12 cellular contexts compared by ENCODE assay signal in genomic region chr15:74696808-74697207, GRCh38. TPM values are rescaled to one million over a fixed set of nuclear protein-coding genes. Genes with fewer than 3 reads are reported as not detected.
DNase-seq lines count a peak whose midpoint lies in the region; ATAC-seq and TF ChIP-seq lines count a peak whose summit lies in the region.
"Had no signal": no experiment of that assay in that cellular context is flagged by ENCODE, and none has a peak within 500 bp of the region (broad histone marks: within the 10 kb centered on the region; RNA-seq: fewer than 3 reads in every experiment).

No MANE protein-coding gene starts in this region.

- H3K9me3 ChIP-seq in CD4-positive, alpha-beta memory T cell (ENCODE audit: control insufficient read depth in 1 of 2, low read length in 2 of 2), result no peaks in the 10 kb centered on the region
- H3K9me3 ChIP-seq in mammary epithelial cell (replicated peaks; ENCODE audit: insufficient read depth, low read length), result no peaks in the 10 kb centered on the region
- H3K9me3 ChIP-seq in neural progenitor cell (ENCODE audit: low read depth), result no peaks in the 10 kb centered on the region

- BruUV-seq in mammary epithelial cell (replicated peaks; lab: Mats Ljungman, UMichigan), result TSS peak; percentile 35

- TF ChIP-seq POLR2A in GM18505 (IDR thresholded peaks at IDR 0.05; ENCODE audit: borderline replicate concordance, extremely low read depth, insufficient read depth, insufficient read length), result no peak

- H3K27ac Mint-ChIP-seq in CD4-positive, alpha-beta memory T cell, result peak overlapping the region; percentile 93 to 100 (median 99)
- H3K27ac Mint-ChIP-seq in neural progenitor cell, result no peak overlapping the region

- H3K9ac ChIP-seq in KMS-11 (no peak overlapping the region), mammary epithelial cell (ENCODE audit: insufficient read depth, low read length) (no peak overlapping the region), neural progenitor cell (no peak overlapping the region)

- 93% methylated on average over 2 of the region's 2 CpGs for WGBS in mammary epithelial cell (ENCODE audit: low coverage, missing lambda C conversion rate)

- intact Hi-C loops in CD4-positive, alpha-beta memory T cell (cut with micrococcal nuclease), result loop anchor here (5.0 kb wide), 1 partner anchor 325 kb away; the partner anchor contains the start of gene PPCDC
- intact Hi-C loops in mammary epithelial cell (cut with micrococcal nuclease), result loop anchor here (1.0 kb wide), 1 partner anchor 71 kb away; no protein-coding TSS in a partner anchor

- H3K4me1 Mint-ChIP-seq in CD4-positive, alpha-beta memory T cell, result peaks cover 29 to 49% (median 38%) of the 10 kb centered on the region in 4 donors
- peaks cover 25% of the 10 kb centered on the region for H3K4me1 Mint-ChIP-seq in neural progenitor cell

- H3K9me3 Mint-ChIP-seq in CD4-positive, alpha-beta memory T cell, result no peaks in the 10 kb centered on the region
- no peaks in the 10 kb centered on the region for H3K9me3 Mint-ChIP-seq in neural progenitor cell

- no peaks in the 10 kb centered on the region for H3K27me3 ChIP-seq in CD4-positive, alpha-beta memory T cell (ENCODE audit: insufficient read depth, low read length)
- no peaks in the 10 kb centered on the region for H3K27me3 ChIP-seq in KMS-11 (ENCODE audit: insufficient read depth, low read depth)
- H3K27me3 ChIP-seq in mammary epithelial cell (ENCODE audit: insufficient read depth, low read length), result no peaks in the 10 kb centered on the region
- H3K27me3 ChIP-seq in neural progenitor cell, result peaks cover 23% of the 10 kb centered on the region
- no peaks in the 10 kb centered on the region for H3K27me3 ChIP-seq in brain microvascular endothelial cell (replicated peaks)

- peak overlapping the region; percentile 94; the same call in 1 of the 2 replicates for H3K4me2 ChIP-seq in KMS-11
- peak overlapping the region; percentile 91 for H3K4me2 ChIP-seq in mammary epithelial cell (ENCODE audit: insufficient read depth, low read depth, low read length)
- peak overlapping the region; percentile 93 for H3K4me2 ChIP-seq in neural progenitor cell

- H3K27ac ChIP-seq in CD4-positive, alpha-beta memory T cell (ENCODE audit: low read depth, low read length), result peak overlapping the region; percentile 70
- H3K27ac ChIP-seq in KMS-11, result no peak overlapping the region
- no peak overlapping the region for H3K27ac ChIP-seq in mammary epithelial cell (ENCODE audit: insufficient read depth, low read depth, low read length)
- H3K27ac ChIP-seq in neural progenitor cell, result no peak overlapping the region
- no peak overlapping the region for H3K27ac ChIP-seq in brain microvascular endothelial cell

- TF ChIP-seq CTCF in KMS-11 (conservative IDR thresholded peaks at IDR 0.05; ENCODE audit: low read depth, low read length) (no peak), mammary epithelial cell (conservative IDR thresholded peaks at IDR 0.05 in 1 of 2, IDR thresholded peaks at IDR 0.05 in 1 of 2; ENCODE audit: extremely low read depth in 1 of 2, insufficient read depth in 1 of 2, low read depth in 1 of 2, low read length in 2 of 2) (no peak), neural progenitor cell (IDR thresholded peaks at IDR 0.05) (no peak), brain microvascular endothelial cell (IDR thresholded peaks at IDR 0.05; ENCODE audit: low read depth, low read length, missing control alignments) (no peak)

- H3K4me3 ChIP-seq in CD4-positive, alpha-beta memory T cell (ENCODE audit: low read length in 2 of 2), result peak overlapping the region; percentile 80 to 96
- no peak overlapping the region for H3K4me3 ChIP-seq in KMS-11 (IDR thresholded peaks at IDR 0.05; ENCODE audit: insufficient read depth, low read depth, low read length)
- peak overlapping the region in 2 of 3 experiments; percentile 89 to 93 for H3K4me3 ChIP-seq in mammary epithelial cell (replicated peaks in 1 of 3; ENCODE audit: insufficient read depth in 1 of 3, low read depth in 2 of 3, low read length in 3 of 3)
- H3K4me3 ChIP-seq in neural progenitor cell, result peak overlapping the region; percentile 88
- H3K4me3 ChIP-seq in brain microvascular endothelial cell (ENCODE audit: low read depth, low read length), result no peak overlapping the region

- no peak for DNase-seq in CD4-positive, alpha-beta memory T cell
- DNase-seq in mammary epithelial cell (no peak), neural progenitor cell (ENCODE audit: low spot score) (no peak), brain microvascular endothelial cell (no peak)
- DNase-seq in effector CD4-positive, alpha-beta T cell, result no peak
- DNase-seq: GF-D8, KBM-7 had no signal

- H3K4me1 ChIP-seq in CD4-positive, alpha-beta memory T cell (ENCODE audit: insufficient read depth, low read length), result peaks cover 31% of the 10 kb centered on the region
- peaks cover 9% of the 10 kb centered on the region for H3K4me1 ChIP-seq in KMS-11 (ENCODE audit: low read depth, poor library complexity, severe bottlenecking)
- H3K4me1 ChIP-seq in mammary epithelial cell (ENCODE audit: insufficient read depth, low read length), result peaks cover 17% of the 10 kb centered on the region
- peaks cover 8% of the 10 kb centered on the region for H3K4me1 ChIP-seq in neural progenitor cell

- no peaks in the 10 kb centered on the region for H3K36me3 ChIP-seq in CD4-positive, alpha-beta memory T cell (ENCODE audit: insufficient read depth, low read length)
- no peaks in the 10 kb centered on the region for H3K36me3 ChIP-seq in KMS-11 (ENCODE audit: insufficient read depth)
- no peaks in the 10 kb centered on the region for H3K36me3 ChIP-seq in mammary epithelial cell (ENCODE audit: insufficient read depth, low read length)
- no peaks in the 10 kb centered on the region for H3K36me3 ChIP-seq in neural progenitor cell
- H3K36me3 ChIP-seq in brain microvascular endothelial cell (replicated peaks), result no peaks in the 10 kb centered on the region

- no peaks in the 10 kb centered on the region for H3F3A ChIP-seq in neural progenitor cell (ENCODE audit: low read depth)

- H2AFZ ChIP-seq in KMS-11 (ENCODE audit: low read depth) (peak overlapping the region; percentile 99), mammary epithelial cell (ENCODE audit: low read depth, low read length) (peak overlapping the region; percentile 100), neural progenitor cell (replicated peaks) (peak overlapping the region; percentile 93)

- CTCF ChIA-PET in CD4-positive, alpha-beta memory T cell (lab: Charles Lee; ENCODE audit: partially characterized antibody), result no interaction called here
- CTCF ChIA-PET in mammary epithelial cell (lab: Charles Lee; ENCODE audit: low non-redundant PET), result no interaction called here

- H3K4me3 Mint-ChIP-seq in CD4-positive, alpha-beta memory T cell, result peak overlapping the region; percentile 97 to 100 (median 100)
- H3K4me3 Mint-ChIP-seq in neural progenitor cell, result peak overlapping the region; percentile 100

- peaks cover 27% of the 10 kb centered on the region; the same call in 1 of the 2 replicates for H3K79me2 ChIP-seq in KMS-11 (ENCODE audit: insufficient read depth, low read depth)
- H3K79me2 ChIP-seq in mammary epithelial cell (ENCODE audit: insufficient read depth, low read length), result peaks cover 44% of the 10 kb centered on the region
- peaks cover 41% of the 10 kb centered on the region for H3K79me2 ChIP-seq in neural progenitor cell (ENCODE audit: low read depth)

- peaks cover 0 to 12% of the 10 kb centered on the region in 2 donors for H3K36me3 Mint-ChIP-seq in CD4-positive, alpha-beta memory T cell
- H3K36me3 Mint-ChIP-seq in neural progenitor cell, result no peaks in the 10 kb centered on the region

- H4K20me1 ChIP-seq in KMS-11 (ENCODE audit: insufficient read depth) (no peaks in the 10 kb centered on the region), mammary epithelial cell (ENCODE audit: insufficient read depth, low read length) (no peaks in the 10 kb centered on the region), neural progenitor cell (ENCODE audit: low read depth) (peaks cover 17% of the 10 kb centered on the region)

- POLR2A ChIA-PET in CD4-positive, alpha-beta memory T cell (lab: Charles Lee; ENCODE audit: partially characterized antibody), result interaction anchor here (1.0 to 1.3 kb wide), 2 partner anchors 29 to 109 kb away, joined by 3 read pairs; partner anchors contain the start of gene CYP1A1

- ATAC-seq in GM18505 (IDR thresholded peaks at IDR 0.05; ENCODE audit: unreplicated experiment) (no peak), GM19452 (IDR thresholded peaks at IDR 0.05; ENCODE audit: unreplicated experiment) (no peak)

- peaks cover 3 to 4% of the 10 kb centered on the region in 2 donors for H3K27me3 Mint-ChIP-seq in CD4-positive, alpha-beta memory T cell
- peaks cover 11% of the 10 kb centered on the region for H3K27me3 Mint-ChIP-seq in neural progenitor cell (ENCODE audit: insufficient read depth, low read depth)

- dilution Hi-C loops in mammary epithelial cell (cut with HindIII; ENCODE audit: low sequenced_read_pairs), result no loop called here

- in situ Hi-C loops in mammary epithelial cell (cut with MboI; ENCODE audit: low sequenced_read_pairs in 2 of 2), result no loop called here
- in situ Hi-C loops in brain microvascular endothelial cell (cut with HindIII; ENCODE audit: low pct_ligation_motif_present, low sequenced_read_pairs), result no loop called here

RNA-seq across cellular contexts. Expression of gene EDC3, which starts 1.0 kb away (rescaled TPM):
- total RNA-seq in CD4-positive, alpha-beta memory T cell, result 10 to 100 TPM; 40.6 to 40.7 TPM
- polyA plus RNA-seq in CD4-positive, alpha-beta memory T cell, result 10 to 100 TPM; 22.9 to 28.2 TPM
- total RNA-seq in mammary epithelial cell (10 to 100 TPM; 10.2 to 37.0 TPM), neural progenitor cell (ENCODE audit: low replicate concordance) (16.6 and 24.4 TPM in 2 replicates)
- polyA plus RNA-seq in mammary epithelial cell, result 27.3 TPM
- 31.1 TPM for polyA minus RNA-seq in mammary epithelial cell

RNA-seq across cellular contexts. Expression of gene CYP1A1, which starts 28.5 kb away (rescaled TPM):
- under 1 TPM; 0.11 to 0.26 TPM for total RNA-seq in CD4-positive, alpha-beta memory T cell
- not detected for polyA plus RNA-seq in CD4-positive, alpha-beta memory T cell
- 10 to 100 TPM in 1 of 2 donors, under 1 TPM in 1; 0.99 to 20.0 TPM for total RNA-seq in mammary epithelial cell
- 2.2 TPM for polyA plus RNA-seq in mammary epithelial cell
- polyA minus RNA-seq in mammary epithelial cell, result not detected
- total RNA-seq in neural progenitor cell (ENCODE audit: low replicate concordance), result 0.15 TPM in 1 of 2 replicates, not detected in the other

RNA-seq across cellular contexts. Expression of gene CYP1A2, which starts 51.8 kb away (rescaled TPM):
- total RNA-seq in CD4-positive, alpha-beta memory T cell, result not detected
- polyA plus RNA-seq in CD4-positive, alpha-beta memory T cell, result not detected
- total RNA-seq in mammary epithelial cell (not detected), neural progenitor cell (ENCODE audit: low replicate concordance) (not detected in 2 replicates)
- not detected for polyA plus RNA-seq in mammary epithelial cell
- polyA minus RNA-seq in mammary epithelial cell, result not detected
- total RNA-seq: occipital lobe, temporal lobe had no signal

Comparison
In these comparisons a context has a peak if more than half of its experiments do, and no peak if none do; other contexts are left out.
1. H3K4me3 ChIP-seq: peak in CD4-positive, alpha-beta memory T cell (2 of 2), mammary epithelial cell (2 of 3) and neural progenitor cell (single experiment); none in KMS-11 (single experiment) and brain microvascular endothelial cell (single experiment).
2. Peak in every context shown above with its lines, with median percentiles within 50 percentile points of each other: H2AFZ ChIP-seq and H3K4me2 ChIP-seq.